8 cellular contexts compared by ENCODE assay signal in genomic region chr3:110314512-110315114, GRCh38.
DNase-seq lines count a peak whose midpoint lies in the region; ATAC-seq and TF ChIP-seq lines count a peak whose summit lies in the region.

No MANE protein-coding gene starts in this region.

- H3K36me3 Mint-ChIP-seq in activated CD8-positive, alpha-beta T cell treated with anti-CD3 and anti-CD28 coated beads, Interleukin-2, amount 10 ng/mL, durations not matched to agents 7 days and 5 days (ENCODE audit: low read depth), result no peaks in the 10 kb centered on the region
- no peaks in the 10 kb centered on the region for H3K36me3 Mint-ChIP-seq in naive thymus-derived CD4-positive, alpha-beta T cell

- DNase-seq in CMK (ENCODE audit: low read depth) (peak; percentile 37), NCI-H526 treated with DMSO at 0.1 percent for 48 hours (lab: John Stamatoyannopoulos, UW) (peak; percentile 28), epithelial cell of esophagus (ENCODE audit: low read depth) (peak; percentile 75)
- peak; percentile 65 for DNase-seq in activated CD8-positive, alpha-beta T cell treated with anti-CD3 and anti-CD28 coated beads, Interleukin-2, amount 10 ng/mL, durations not matched to agents 7 days and 5 days
- DNase-seq in naive thymus-derived CD4-positive, alpha-beta T cell, result peak in 8 of 9 donors; percentile 25 to 66 (median 56)
- peak; percentile 40 to 42 for DNase-seq in stimulated activated naive CD8-positive, alpha-beta T cell treated with anti-CD3 and anti-CD28 coated beads, Interleukin-15, amount 100 ng/mL, for 72 hours

- H3K4me3 ChIP-seq in epithelial cell of esophagus (ENCODE audit: low read length), result no peak overlapping the region
- no peak overlapping the region for H3K4me3 ChIP-seq in naive thymus-derived CD4-positive, alpha-beta T cell (ENCODE audit: low read length)

- intact Hi-C loops in naive thymus-derived CD4-positive, alpha-beta T cell (cut with micrococcal nuclease), result loop anchor here (1.0 to 2.0 kb wide), 12 partner anchors 508 to 1825 kb away; no protein-coding TSS in a partner anchor

- H3K27me3 ChIP-seq in naive thymus-derived CD4-positive, alpha-beta T cell (ENCODE audit: control insufficient read depth in 2 of 2, insufficient read depth in 2 of 2, low read length in 2 of 2), result no peaks in the 10 kb centered on the region

- H3K4me1 ChIP-seq in naive thymus-derived CD4-positive, alpha-beta T cell (ENCODE audit: control insufficient read depth in 2 of 2, insufficient read depth in 2 of 2, low read length in 2 of 2), result no peaks in the 10 kb centered on the region

- no peaks in the 10 kb centered on the region for H3K36me3 ChIP-seq in naive thymus-derived CD4-positive, alpha-beta T cell (ENCODE audit: control insufficient read depth in 2 of 3, insufficient read depth in 3 of 3, low read length in 3 of 3)

- H3K27me3 Mint-ChIP-seq in activated CD8-positive, alpha-beta T cell treated with anti-CD3 and anti-CD28 coated beads, Interleukin-2, amount 10 ng/mL, durations not matched to agents 7 days and 5 days (ENCODE audit: low read depth), result peaks cover 2% of the 10 kb centered on the region
- H3K27me3 Mint-ChIP-seq in naive thymus-derived CD4-positive, alpha-beta T cell, result peaks cover 0 to 6% (median 0%) of the 10 kb centered on the region in 5 donors
- no peaks in the 10 kb centered on the region for H3K27me3 Mint-ChIP-seq in stimulated activated naive CD8-positive, alpha-beta T cell treated with anti-CD3 and anti-CD28 coated beads, Interleukin-15, amount 100 ng/mL, for 72 hours

- ATAC-seq in GM19328 (IDR thresholded peaks at IDR 0.05; ENCODE audit: unreplicated experiment), result peak; percentile 94
- ATAC-seq in HG03354 (IDR thresholded peaks at IDR 0.05; ENCODE audit: poor library complexity, severe bottlenecking, unreplicated experiment), result peak; percentile 96
- ATAC-seq in activated CD8-positive, alpha-beta T cell treated with anti-CD3 and anti-CD28 coated beads, Interleukin-2, amount 10 ng/mL, durations not matched to agents 7 days and 5 days, result peak; percentile 79
- ATAC-seq in naive thymus-derived CD4-positive, alpha-beta T cell, result peak; percentile 76
- ATAC-seq in stimulated activated naive CD8-positive, alpha-beta T cell treated with anti-CD3 and anti-CD28 coated beads, Interleukin-15, amount 100 ng/mL, for 72 hours, result peak; percentile 69

- H3K9me3 ChIP-seq in naive thymus-derived CD4-positive, alpha-beta T cell (ENCODE audit: control insufficient read depth in 2 of 3, low read length in 3 of 3), result no peaks in the 10 kb centered on the region

- H3K4me1 Mint-ChIP-seq in activated CD8-positive, alpha-beta T cell treated with anti-CD3 and anti-CD28 coated beads, Interleukin-2, amount 10 ng/mL, durations not matched to agents 7 days and 5 days (ENCODE audit: low read depth), result no peaks in the 10 kb centered on the region
- H3K4me1 Mint-ChIP-seq in naive thymus-derived CD4-positive, alpha-beta T cell, result peaks cover 0 to 5% (median 0%) of the 10 kb centered on the region in 7 donors
- no peaks in the 10 kb centered on the region for H3K4me1 Mint-ChIP-seq in stimulated activated naive CD8-positive, alpha-beta T cell treated with anti-CD3 and anti-CD28 coated beads, Interleukin-15, amount 100 ng/mL, for 72 hours

- H3K4me3 Mint-ChIP-seq in activated CD8-positive, alpha-beta T cell treated with anti-CD3 and anti-CD28 coated beads, Interleukin-2, amount 10 ng/mL, durations not matched to agents 7 days and 5 days, result no peak overlapping the region
- peak overlapping the region in 1 of 10 donors; percentile 11 for H3K4me3 Mint-ChIP-seq in naive thymus-derived CD4-positive, alpha-beta T cell
- no peak overlapping the region for H3K4me3 Mint-ChIP-seq in stimulated activated naive CD8-positive, alpha-beta T cell treated with anti-CD3 and anti-CD28 coated beads, Interleukin-15, amount 100 ng/mL, for 72 hours

- POLR2A ChIA-PET in activated CD8-positive, alpha-beta T cell treated with anti-CD3 and anti-CD28 coated beads, Interleukin-2, amount 10 ng/mL, durations not matched to agents 7 days and 5 days (lab: Charles Lee), result no interaction called here
- POLR2A ChIA-PET in naive thymus-derived CD4-positive, alpha-beta T cell (lab: Charles Lee), result no interaction called here

- no peaks in the 10 kb centered on the region for H3K9me3 Mint-ChIP-seq in activated CD8-positive, alpha-beta T cell treated with anti-CD3 and anti-CD28 coated beads, Interleukin-2, amount 10 ng/mL, durations not matched to agents 7 days and 5 days (ENCODE audit: insufficient read depth)
- H3K9me3 Mint-ChIP-seq in naive thymus-derived CD4-positive, alpha-beta T cell, result no peaks in the 10 kb centered on the region
- H3K9me3 Mint-ChIP-seq in stimulated activated naive CD8-positive, alpha-beta T cell treated with anti-CD3 and anti-CD28 coated beads, Interleukin-15, amount 100 ng/mL, for 72 hours, result no peaks in the 10 kb centered on the region

- CTCF ChIA-PET in activated CD8-positive, alpha-beta T cell treated with anti-CD3 and anti-CD28 coated beads, Interleukin-2, amount 10 ng/mL, durations not matched to agents 7 days and 5 days (lab: Charles Lee), result interaction anchor here (0.6 to 2.7 kb wide), 31 partner anchors 9 to 1291 kb away, joined by 3 to 17 read pairs (median 4); no protein-coding TSS in a partner anchor
- CTCF ChIA-PET in naive thymus-derived CD4-positive, alpha-beta T cell (lab: Charles Lee), result interaction anchor here (0.6 to 1.6 kb wide), 12 partner anchors 8 to 1495 kb away, joined by 3 to 11 read pairs (median 4); no protein-coding TSS in a partner anchor

- no peak overlapping the region for H3K27ac Mint-ChIP-seq in activated CD8-positive, alpha-beta T cell treated with anti-CD3 and anti-CD28 coated beads, Interleukin-2, amount 10 ng/mL, durations not matched to agents 7 days and 5 days
- no peak overlapping the region for H3K27ac Mint-ChIP-seq in naive thymus-derived CD4-positive, alpha-beta T cell
- no peak overlapping the region for H3K27ac Mint-ChIP-seq in stimulated activated naive CD8-positive, alpha-beta T cell treated with anti-CD3 and anti-CD28 coated beads, Interleukin-15, amount 100 ng/mL, for 72 hours

- no peak overlapping the region for H3K27ac ChIP-seq in naive thymus-derived CD4-positive, alpha-beta T cell (ENCODE audit: low read depth, low read length)

- TF ChIP-seq CTCF in epithelial cell of esophagus (IDR thresholded peaks at IDR 0.05; ENCODE audit: insufficient read depth, low read depth, low read length, missing control alignments), result peak; percentile 80
